In the genomic region with DNA sequence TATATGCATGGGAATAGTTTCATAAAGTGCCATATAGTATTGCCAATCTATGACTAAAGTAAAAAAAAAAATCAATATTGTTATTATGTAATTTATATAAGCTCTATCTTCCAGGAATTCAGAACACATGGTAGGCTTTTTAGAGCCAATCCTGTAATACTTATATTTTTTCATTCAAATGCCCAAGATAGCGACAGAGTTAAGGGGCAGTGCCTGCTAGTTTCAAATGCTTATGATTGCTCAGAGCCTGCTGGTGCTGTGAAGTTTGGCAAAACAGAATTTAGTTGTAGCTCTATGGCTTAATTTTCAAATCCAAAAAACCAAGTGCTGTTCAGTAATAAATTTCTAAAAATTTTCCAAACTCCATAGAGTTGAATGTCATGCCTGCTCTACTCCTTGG, we compare ENCODE assay signal across 1 cellular context.
TF ChIP-seq lines count a peak whose summit lies in the region.

No MANE protein-coding gene starts in this region.

TF ChIP-seq in IMR-90, 13 proteins besides CTCF, POLR2A, EP300 and RAD21:
- no peak for TF ChIP-seq MAZ (IDR thresholded peaks at IDR 0.05; ENCODE audit: borderline replicate concordance, low read depth, low read length)
- no peak for TF ChIP-seq CEBPB (IDR thresholded peaks at IDR 0.05; ENCODE audit: low read depth, low read length)
- TF ChIP-seq SMC3 (IDR thresholded peaks at IDR 0.05; ENCODE audit: low read depth, low read length), result no peak
- TF ChIP-seq, protein P1, sequence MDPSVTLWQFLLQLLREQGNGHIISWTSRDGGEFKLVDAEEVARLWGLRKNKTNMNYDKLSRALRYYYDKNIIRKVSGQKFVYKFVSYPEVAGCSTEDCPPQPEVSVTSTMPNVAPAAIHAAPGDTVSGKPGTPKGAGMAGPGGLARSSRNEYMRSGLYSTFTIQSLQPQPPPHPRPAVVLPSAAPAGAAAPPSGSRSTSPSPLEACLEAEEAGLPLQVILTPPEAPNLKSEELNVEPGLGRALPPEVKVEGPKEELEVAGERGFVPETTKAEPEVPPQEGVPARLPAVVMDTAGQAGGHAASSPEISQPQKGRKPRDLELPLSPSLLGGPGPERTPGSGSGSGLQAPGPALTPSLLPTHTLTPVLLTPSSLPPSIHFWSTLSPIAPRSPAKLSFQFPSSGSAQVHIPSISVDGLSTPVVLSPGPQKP (IDR thresholded peaks at IDR 0.05; ENCODE audit: borderline replicate concordance, low read depth, low read length), result no peak
- TF ChIP-seq BHLHE40 (IDR thresholded peaks at IDR 0.05; ENCODE audit: low read depth, low read length), result no peak
- TF ChIP-seq RCOR1 (IDR thresholded peaks at IDR 0.05; ENCODE audit: insufficient replicate concordance, low read length), result no peak
- no peak for TF ChIP-seq MAFK (IDR thresholded peaks at IDR 0.05; ENCODE audit: low read depth, low read length)
- no peak for TF ChIP-seq FOS (IDR thresholded peaks at IDR 0.05; ENCODE audit: low read depth, low read length)
- no peak for TF ChIP-seq NFE2L2 (IDR thresholded peaks at IDR 0.05; ENCODE audit: low read depth, low read length)
- no peak for TF ChIP-seq CHD1 (IDR thresholded peaks at IDR 0.05; ENCODE audit: low read depth, low read length)
- TF ChIP-seq USF2 (IDR thresholded peaks at IDR 0.05; ENCODE audit: low read depth, low read length), result no peak
- TF ChIP-seq MXI1 (IDR thresholded peaks at IDR 0.05; ENCODE audit: borderline replicate concordance, low read depth, low read length), result no peak
- TF ChIP-seq RFX5 (IDR thresholded peaks at IDR 0.05; ENCODE audit: low read depth, low read length), result no peak
